11 cellular contexts compared by ENCODE assay signal in the genomic region with DNA sequence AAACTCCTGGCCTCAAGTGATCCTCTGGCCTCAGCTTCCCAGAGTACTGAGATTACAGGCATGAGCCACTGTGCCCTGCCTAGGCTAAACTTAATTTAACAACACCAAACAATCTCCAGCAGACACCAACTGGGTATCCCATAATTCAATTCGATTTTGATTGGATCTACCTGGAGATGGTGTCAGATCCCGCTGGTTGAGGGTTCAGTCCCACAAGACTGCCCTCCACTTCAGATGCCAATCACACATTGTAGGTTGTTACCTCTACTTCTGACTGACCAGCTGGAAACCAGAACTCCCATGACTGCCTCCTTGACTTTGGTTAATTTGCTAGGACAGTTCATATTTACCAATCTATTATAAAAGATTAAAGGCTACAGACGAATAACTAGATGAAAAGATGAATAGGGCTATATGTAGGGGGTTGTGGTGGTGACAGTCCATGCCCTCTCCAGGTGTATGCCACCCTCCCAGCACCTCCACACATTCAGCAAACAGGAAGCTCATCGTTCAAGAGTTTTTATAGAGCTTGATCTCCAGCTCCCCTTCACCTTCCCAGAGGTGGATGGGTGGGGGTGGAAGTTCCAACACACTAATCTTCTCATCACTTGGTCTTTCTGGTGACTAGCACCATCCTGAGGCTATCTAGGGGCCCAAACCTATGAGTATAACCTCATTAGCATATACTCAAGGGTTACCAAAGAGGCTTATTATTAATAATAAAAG. TPM values are rescaled to one million over a fixed set of nuclear protein-coding genes. Genes with fewer than 3 reads are reported as not detected.
DNase-seq lines count a peak whose midpoint lies in the region; ATAC-seq and TF ChIP-seq lines count a peak whose summit lies in the region.
"Had no signal": no experiment of that assay in that cellular context is flagged by ENCODE, and none has a peak within 500 bp of the region (broad histone marks: within the 10 kb centered on the region; RNA-seq: fewer than 3 reads in every experiment).

No MANE protein-coding gene starts in this region.

- H3K4me3 ChIP-seq in upper lobe of left lung (no peak overlapping the region), tibial artery (no peak overlapping the region)
- H3K4me3 ChIP-seq: esophagus muscularis mucosa, Peyer's patch had no signal

- no peaks in the 10 kb centered on the region for H3K9me3 ChIP-seq in upper lobe of left lung
- no peaks in the 10 kb centered on the region for H3K9me3 ChIP-seq in tibial artery
- H3K9me3 ChIP-seq: esophagus muscularis mucosa, Peyer's patch had no signal

- no peaks in the 10 kb centered on the region for H3K9me3 Mint-ChIP-seq in stimulated activated naive CD8-positive, alpha-beta T cell treated with anti-CD3 and anti-CD28 coated beads, Interleukin-15, Interleukin-2, amounts not matched to agents 100 ng/mL and 50 ng/mL, for 24 hours
- no peaks in the 10 kb centered on the region for H3K9me3 Mint-ChIP-seq in dendritic cell treated with granulocyte-macrophage colony-stimulating factor and Interleukin-4, amounts not matched to agents 40 ng/mL and 50 ng/mL, for 4 days

- TF ChIP-seq CTCF in upper lobe of left lung (IDR thresholded peaks at IDR 0.05) (no peak), tibial artery (IDR thresholded peaks at IDR 0.05) (no peak)

- H3K36me3 Mint-ChIP-seq in stimulated activated naive CD8-positive, alpha-beta T cell treated with anti-CD3 and anti-CD28 coated beads, Interleukin-15, Interleukin-2, amounts not matched to agents 100 ng/mL and 50 ng/mL, for 24 hours (ENCODE audit: low read depth): peaks cover 41% of the 10 kb centered on the region
- peaks cover 45% of the 10 kb centered on the region for H3K36me3 Mint-ChIP-seq in dendritic cell treated with granulocyte-macrophage colony-stimulating factor and Interleukin-4, amounts not matched to agents 40 ng/mL and 50 ng/mL, for 4 days (ENCODE audit: low read depth)

- intact Hi-C loops in dendritic cell treated with granulocyte-macrophage colony-stimulating factor and Interleukin-4, amounts not matched to agents 40 ng/mL and 50 ng/mL, for 4 days (cut with micrococcal nuclease): no loop called here
- intact Hi-C loops in tibial artery (cut with DNase I; ENCODE audit: low total_unique reads): no loop called here

- 89% methylated on average over 4 of the region's 4 CpGs for WGBS in upper lobe of left lung, 2 donors

- ATAC-seq in stimulated activated naive CD8-positive, alpha-beta T cell treated with anti-CD3 and anti-CD28 coated beads, Interleukin-15, Interleukin-2, amounts not matched to agents 100 U/mL and 50 U/mL, for 24 hours: no peak
- no peak for ATAC-seq in upper lobe of left lung (ENCODE audit: low FRiP score in 2 of 2)

- H3K27me3 Mint-ChIP-seq in stimulated activated naive CD8-positive, alpha-beta T cell treated with anti-CD3 and anti-CD28 coated beads, Interleukin-15, Interleukin-2, amounts not matched to agents 100 ng/mL and 50 ng/mL, for 24 hours: no peaks in the 10 kb centered on the region
- H3K27me3 Mint-ChIP-seq in dendritic cell treated with granulocyte-macrophage colony-stimulating factor and Interleukin-4, amounts not matched to agents 40 ng/mL and 50 ng/mL, for 4 days: no peaks in the 10 kb centered on the region

- H3K27ac Mint-ChIP-seq in stimulated activated naive CD8-positive, alpha-beta T cell treated with anti-CD3 and anti-CD28 coated beads, Interleukin-15, Interleukin-2, amounts not matched to agents 100 ng/mL and 50 ng/mL, for 24 hours: peak overlapping the region; percentile 100
- H3K27ac Mint-ChIP-seq in dendritic cell treated with granulocyte-macrophage colony-stimulating factor and Interleukin-4, amounts not matched to agents 40 ng/mL and 50 ng/mL, for 4 days: peak overlapping the region; percentile 79

- peaks cover 92% of the 10 kb centered on the region for H3K4me1 Mint-ChIP-seq in stimulated activated naive CD8-positive, alpha-beta T cell treated with anti-CD3 and anti-CD28 coated beads, Interleukin-15, Interleukin-2, amounts not matched to agents 100 ng/mL and 50 ng/mL, for 24 hours (ENCODE audit: low read depth)
- H3K4me1 Mint-ChIP-seq in dendritic cell treated with granulocyte-macrophage colony-stimulating factor and Interleukin-4, amounts not matched to agents 40 ng/mL and 50 ng/mL, for 4 days (ENCODE audit: low read depth): peaks cover 52% of the 10 kb centered on the region

- H3K4me3 Mint-ChIP-seq in stimulated activated naive CD8-positive, alpha-beta T cell treated with anti-CD3 and anti-CD28 coated beads, Interleukin-15, Interleukin-2, amounts not matched to agents 100 ng/mL and 50 ng/mL, for 24 hours: no peak overlapping the region
- no peak overlapping the region for H3K4me3 Mint-ChIP-seq in dendritic cell treated with granulocyte-macrophage colony-stimulating factor and Interleukin-4, amounts not matched to agents 40 ng/mL and 50 ng/mL, for 4 days

- peaks cover 34 to 50% (median 36%) of the 10 kb centered on the region in 4 donors for H3K36me3 ChIP-seq in upper lobe of left lung
- H3K36me3 ChIP-seq in tibial artery: peaks cover 32 to 35% (median 34%) of the 10 kb centered on the region in 3 donors

- H3K27me3 ChIP-seq in upper lobe of left lung (no peaks in the 10 kb centered on the region), tibial artery (no peaks in the 10 kb centered on the region)
- H3K27me3 ChIP-seq: esophagus muscularis mucosa, Peyer's patch had no signal

- H3K4me1 ChIP-seq in upper lobe of left lung (peaks cover 16 to 53% (median 35%) of the 10 kb centered on the region in 4 donors), tibial artery (no peaks in the 10 kb centered on the region)

- no peak for TF ChIP-seq POLR2A in upper lobe of left lung (IDR thresholded peaks at IDR 0.05)

- DNase-seq in stimulated activated naive CD8-positive, alpha-beta T cell treated with anti-CD3 and anti-CD28 coated beads, Interleukin-15, Interleukin-2, amounts not matched to agents 100 U/mL and 50 U/mL, for 24 hours: no peak
- peak; percentile 16 for DNase-seq in RPMI7951 (ENCODE audit: low read depth)
- no peak for DNase-seq in upper lobe of left lung
- no peak for DNase-seq in SHP77 treated with DMSO at 0.1 percent for 48 hours (lab: John Stamatoyannopoulos, UW)
- DNase-seq in tibial artery: no peak
- no peak for DNase-seq in NCI-H1048 (lab: John Stamatoyannopoulos, UW)
- DNase-seq: stimulated activated CD4-positive, alpha-beta T cell treated with anti-CD3 and anti-CD28 coated beads, Interleukin-4, amount 100 ng/mL, for 24 hours had no signal

- no peak for TF ChIP-seq EP300 in upper lobe of left lung (IDR thresholded peaks at IDR 0.05)

- H3K27ac ChIP-seq in upper lobe of left lung (peak overlapping the region; percentile 11 to 48 (median 32)), tibial artery (no peak overlapping the region)

RNA-seq across cellular contexts. Expression of gene B2M, which starts 9.3 kb away (rescaled TPM):
- 9,682 and 10,210 TPM in 2 replicates for total RNA-seq in RPMI7951 (2014; rRNA removed; shearing (Covaris generic))
- 1,000 to 10,000 TPM in 5 of 6 donors, 100 to 1,000 TPM in 1; 963 to 7,115 (median 3,598) TPM for total RNA-seq in upper lobe of left lung

RNA-seq across cellular contexts. Expression of gene PATL2, which starts 9.5 kb away (rescaled TPM):
- 0.20 and 1.1 TPM in 2 replicates for total RNA-seq in RPMI7951 (2014; rRNA removed; shearing (Covaris generic))
- total RNA-seq in upper lobe of left lung: 10 to 100 TPM in 2 of 6 donors, 1 to 10 TPM in 4; 2.6 to 30.4 (median 7.8) TPM

RNA-seq across cellular contexts. Expression of gene TRIM69, which starts 15.7 kb away (rescaled TPM):
- 10.5 and 13.9 TPM in 2 replicates for total RNA-seq in RPMI7951 (2014; rRNA removed; shearing (Covaris generic))
- 10 to 100 TPM; 10.3 to 29.3 (median 18.3) TPM for total RNA-seq in upper lobe of left lung

RNA-seq across cellular contexts. Expression of gene SPG11, which starts 57.2 kb away (rescaled TPM):
- 44.6 and 50.5 TPM in 2 replicates for total RNA-seq in RPMI7951 (2014; rRNA removed; shearing (Covaris generic))
- total RNA-seq in upper lobe of left lung: 100 to 1,000 TPM in 3 of 6 donors, 10 to 100 TPM in 3; 81.6 to 161 (median 97.4) TPM

Comparison
In these comparisons a context has a peak if more than half of its experiments do, and no peak if none do; other contexts are left out.
1. H3K27ac ChIP-seq: peak in upper lobe of left lung (4 of 4); none in tibial artery (0 of 2).